In genomic region chr20:22512911-22513489, GRCh38 we compare ENCODE assay signal across 29 cellular contexts.
DNase-seq lines count a peak whose midpoint lies in the region; ATAC-seq and TF ChIP-seq lines count a peak whose summit lies in the region.
"Had no signal": no experiment of that assay in that cellular context is flagged by ENCODE, and none has a peak within 500 bp of the region (broad histone marks: within the 10 kb centered on the region; RNA-seq: fewer than 3 reads in every experiment).

No MANE protein-coding gene starts in this region.

- H3K27me3 Mint-ChIP-seq in stimulated activated naive B cell treated with anti-CD40 and anti-IgM and Interleukin-4, amounts not matched to agents 10 μg/mL and 1 μg/mL and 100 μg/mL, for 72 hours: peaks cover 8 to 13% of the 10 kb centered on the region in 2 donors
- H3K27me3 Mint-ChIP-seq: activated CD4-positive, alpha-beta memory T cell treated with anti-CD3 and anti-CD28 coated beads, Interleukin-2, amount 10 ng/mL, durations not matched to agents 7 days and 5 days; effector memory CD8-positive, alpha-beta T cell; IgD-negative memory B cell; T-cell had no signal

- peak; percentile 5 for ATAC-seq in left lung
- no peak for ATAC-seq in left colon
- ATAC-seq in GM18868 (IDR thresholded peaks at IDR 0.05; ENCODE audit: unreplicated experiment): no peak
- ATAC-seq in stimulated activated naive B cell treated with anti-CD40 and anti-IgM and Interleukin-4, amounts not matched to agents 10 μg/mL and 1 μg/mL and 100 μg/mL, for 72 hours (replicated peaks): no peak
- ATAC-seq: activated CD4-positive, CD25-positive, alpha-beta regulatory T cell treated with anti-CD3 and anti-CD28 coated beads, Interleukin-2, amount 50 U/mL, for 24 hours; effector memory CD8-positive, alpha-beta T cell; T-cell had no signal

- H3K36me3 Mint-ChIP-seq in stimulated activated naive B cell treated with anti-CD40 and anti-IgM and Interleukin-4, amounts not matched to agents 10 μg/mL and 1 μg/mL and 100 μg/mL, for 72 hours: peaks cover 0 to 1% of the 10 kb centered on the region in 2 donors
- H3K36me3 Mint-ChIP-seq: CD8-positive, alpha-beta memory T cell; IgD-negative memory B cell; stimulated activated effector memory CD8-positive, alpha-beta T cell treated with anti-CD3 and anti-CD28 coated beads, Interleukin-12 subunit alpha, Interleukin-12 subunit beta, amount 100 ng/mL, for 72 hours; T-cell had no signal

- H3K4me3 Mint-ChIP-seq in stimulated activated naive B cell treated with anti-CD40 and anti-IgM and Interleukin-4, amounts not matched to agents 10 μg/mL and 1 μg/mL and 100 μg/mL, for 72 hours: no peak overlapping the region
- H3K4me3 Mint-ChIP-seq: activated CD4-positive, alpha-beta memory T cell treated with anti-CD3 and anti-CD28 coated beads, Interleukin-2, amount 10 ng/mL, durations not matched to agents 7 days and 5 days; CD8-positive, alpha-beta memory T cell; effector memory CD8-positive, alpha-beta T cell; IgD-negative memory B cell; stimulated activated effector memory CD8-positive, alpha-beta T cell treated with anti-CD3 and anti-CD28 coated beads, Interleukin-12 subunit alpha, Interleukin-12 subunit beta, amount 100 ng/mL, for 72 hours; T-cell had no signal

- no peaks in the 10 kb centered on the region for H3K4me1 Mint-ChIP-seq in stimulated activated naive B cell treated with anti-CD40 and anti-IgM and Interleukin-4, amounts not matched to agents 10 μg/mL and 1 μg/mL and 100 μg/mL, for 72 hours
- H3K4me1 Mint-ChIP-seq: activated CD4-positive, alpha-beta memory T cell treated with anti-CD3 and anti-CD28 coated beads, Interleukin-2, amount 10 ng/mL, durations not matched to agents 7 days and 5 days; CD8-positive, alpha-beta memory T cell; IgD-negative memory B cell; stimulated activated effector memory CD8-positive, alpha-beta T cell treated with anti-CD3 and anti-CD28 coated beads, Interleukin-12 subunit alpha, Interleukin-12 subunit beta, amount 100 ng/mL, for 72 hours; T-cell had no signal

- no peaks in the 10 kb centered on the region for H3K9me3 ChIP-seq in left lung
- H3K9me3 ChIP-seq: breast epithelium, right atrium auricular region, suprapubic skin had no signal

- H3K4me3 ChIP-seq in left lung: no peak overlapping the region
- H3K4me3 ChIP-seq: breast epithelium, right atrium auricular region, suprapubic skin had no signal

- H3K27ac ChIP-seq in left lung: no peak overlapping the region
- H3K27ac ChIP-seq: breast epithelium, parathyroid adenoma, right atrium auricular region, suprapubic skin had no signal

- H3K27me3 ChIP-seq in left lung: no peaks in the 10 kb centered on the region
- H3K27me3 ChIP-seq: right atrium auricular region had no signal

- DNase-seq in NCI-H510A treated with DMSO at 0.1 percent for 48 hours (lab: John Stamatoyannopoulos, UW) (peak; percentile 88), NCI-H510A (lab: John Stamatoyannopoulos, UW) (no peak), SHP77 treated with DMSO at 0.1 percent for 48 hours (lab: John Stamatoyannopoulos, UW) (peak; percentile 80), left lung (no peak), left colon (no peak)
- no peak for DNase-seq in stimulated activated naive B cell treated with anti-CD40 and anti-IgM and Interleukin-4, amounts not matched to agents 10 μg/mL and 1 μg/mL and 100 μg/mL, for 72 hours
- no peak for DNase-seq in activated CD4-positive, alpha-beta T cell treated with anti-CD3 and anti-CD28 coated beads, Interleukin-2, amount 50 U/mL, for 4 hours
- DNase-seq: activated CD4-positive, alpha-beta memory T cell treated with anti-CD3 and anti-CD28 coated beads, Interleukin-2, amount 10 ng/mL, durations not matched to agents 7 days and 5 days; activated CD8-positive, alpha-beta memory T cell treated with anti-CD3 and anti-CD28 coated beads, Interleukin-2, amount 50 U/mL, for 48 hours; activated naive CD4-positive, alpha-beta T cell treated with anti-CD3 and anti-CD28 coated beads, Interleukin-2, amount 50 U/mL, for 16 hours; AML-193; amygdala; CD8-positive, alpha-beta memory T cell; cortex of kidney; effector memory CD8-positive, alpha-beta T cell; foreskin fibroblast; NCI-H446; NK-92 treated with Interleukin-12 subunit alpha and Interleukin-12 subunit beta, amount 100 ng/mL, for 24 hours; stimulated activated CD4-positive, alpha-beta T cell treated with anti-CD3 and anti-CD28 coated beads, Interleukin-12 subunit alpha, Interleukin-12 subunit beta, amount 100 ng/mL, for 4 hours; stimulated activated CD4-positive, alpha-beta T cell treated with anti-CD3 and anti-CD28 coated beads, Interleukin-4, amount 100 ng/mL, for 24 hours; T-cell had no signal

- no peaks in the 10 kb centered on the region for H3K36me3 ChIP-seq in left lung
- H3K36me3 ChIP-seq: breast epithelium, right atrium auricular region, suprapubic skin had no signal

- no peak overlapping the region for H3K27ac Mint-ChIP-seq in stimulated activated naive B cell treated with anti-CD40 and anti-IgM and Interleukin-4, amounts not matched to agents 10 μg/mL and 1 μg/mL and 100 μg/mL, for 72 hours
- H3K27ac Mint-ChIP-seq: activated CD4-positive, alpha-beta memory T cell treated with anti-CD3 and anti-CD28 coated beads, Interleukin-2, amount 10 ng/mL, durations not matched to agents 7 days and 5 days; CD8-positive, alpha-beta memory T cell; effector memory CD8-positive, alpha-beta T cell; IgD-negative memory B cell; stimulated activated effector memory CD8-positive, alpha-beta T cell treated with anti-CD3 and anti-CD28 coated beads, Interleukin-12 subunit alpha, Interleukin-12 subunit beta, amount 100 ng/mL, for 72 hours; T-cell had no signal

- no peaks in the 10 kb centered on the region for H3K4me1 ChIP-seq in left lung
- H3K4me1 ChIP-seq: breast epithelium, parathyroid adenoma, right atrium auricular region, suprapubic skin had no signal

- no peak for TF ChIP-seq CTCF in left lung (IDR thresholded peaks at IDR 0.05)

- intact Hi-C loops in left lung (cut with DNase I): no loop called here
- intact Hi-C loops in left colon (cut with DNase I, micrococcal nuclease): no loop called here

- no peaks in the 10 kb centered on the region for H3K9me3 Mint-ChIP-seq in stimulated activated naive B cell treated with anti-CD40 and anti-IgM and Interleukin-4, amounts not matched to agents 10 μg/mL and 1 μg/mL and 100 μg/mL, for 72 hours
- H3K9me3 Mint-ChIP-seq: IgD-negative memory B cell had no signal

Comparison
In these comparisons a context has a peak if more than half of its experiments do, and no peak if none do; other contexts are left out.
1. DNase-seq: peak in NCI-H510A treated with DMSO at 0.1 percent for 48 hours (single experiment) and SHP77 treated with DMSO at 0.1 percent for 48 hours (single experiment); none in NCI-H510A (single experiment), left lung (0 of 2), left colon (0 of 2), stimulated activated naive B cell treated with anti-CD40 and anti-IgM and Interleukin-4, amounts not matched to agents 10 μg/mL and 1 μg/mL and 100 μg/mL, for 72 hours (single experiment) and activated CD4-positive, alpha-beta T cell treated with anti-CD3 and anti-CD28 coated beads, Interleukin-2, amount 50 U/mL, for 4 hours (0 of 2).